In the genomic region with DNA sequence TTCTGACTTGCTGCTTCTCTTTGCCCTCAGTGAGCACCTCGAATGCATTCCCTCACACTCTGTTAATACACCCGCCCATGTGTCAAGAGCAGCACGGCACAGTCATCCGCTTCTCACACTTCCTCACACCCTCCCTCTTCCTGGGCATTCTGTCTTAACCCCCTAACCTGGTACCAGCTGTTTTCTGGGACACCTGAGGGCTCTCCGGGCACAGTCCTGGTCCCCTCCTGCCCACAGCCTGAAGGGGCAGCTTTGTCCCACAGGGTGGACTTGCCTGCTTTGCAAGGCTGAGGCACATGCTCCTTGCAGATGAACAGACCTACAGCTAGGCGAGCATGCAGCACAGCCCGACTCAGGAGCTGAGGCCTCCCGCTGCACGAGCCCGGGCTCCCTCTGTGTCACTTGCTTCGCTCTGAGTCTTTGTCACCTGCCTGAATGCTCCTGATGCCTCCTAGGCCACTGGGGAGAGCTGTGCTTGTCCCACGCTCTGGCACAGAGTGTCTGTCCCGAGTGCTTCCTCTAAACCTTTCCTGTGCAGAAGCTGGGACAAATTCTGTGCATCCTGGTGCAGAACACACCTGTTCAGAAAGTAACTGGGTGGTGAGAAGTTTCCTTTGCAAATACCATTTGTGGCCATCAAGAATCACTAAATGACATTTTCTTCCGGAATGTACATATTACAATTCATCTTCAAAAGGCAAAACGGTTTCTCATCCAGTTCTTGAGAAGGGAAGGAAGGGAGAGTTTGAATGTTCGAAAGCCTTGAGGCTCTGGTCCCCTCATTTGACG, we compare ENCODE assay signal across 8 cellular contexts. TPM values are rescaled to one million over a fixed set of nuclear protein-coding genes. Genes with fewer than 3 reads are reported as not detected.
A peak's percentile ranks its signal among the peaks of the same experiment; 100 is the strongest.
DNase-seq lines count a peak whose midpoint lies in the region; ATAC-seq and TF ChIP-seq lines count a peak whose summit lies in the region.

No MANE protein-coding gene starts in this region.

- H3K27ac ChIP-seq in SJSA1 = peak overlapping the region; percentile 32

- no peaks in the 10 kb centered on the region for H3K27me3 ChIP-seq in SJSA1 (replicated peaks)

- peak; percentile 32 for ATAC-seq in GM21529 (IDR thresholded peaks at IDR 0.05; ENCODE audit: unreplicated experiment)
- no peak for ATAC-seq in GM21528 (IDR thresholded peaks at IDR 0.05; ENCODE audit: low FRiP score, unreplicated experiment)

- peak; percentile 53 for DNase-seq in CD1c-positive myeloid dendritic cell (ENCODE audit: extremely low spot score)
- DNase-seq in SJSA1 (ENCODE audit: low read depth in 1 of 2, low spot score in 2 of 2) = peak; percentile 46
- peak; percentile 13 to 78 for DNase-seq in lower leg skin (ENCODE audit: low spot score in 2 of 2)
- no peak for DNase-seq in NCI-H1694 (lab: John Stamatoyannopoulos, UW)
- DNase-seq in stimulated activated CD4-positive, alpha-beta T cell treated with anti-CD3 and anti-CD28 coated beads, Interleukin-2, amount 100 ng/mL, for 48 hours = no peak
- no peak for DNase-seq in NCI-H1092 treated with DMSO at 0.1 percent for 48 hours (lab: John Stamatoyannopoulos, UW)

- H3K4me1 ChIP-seq in SJSA1 (replicated peaks) = peaks cover 52% of the 10 kb centered on the region

- H3K4me3 ChIP-seq in SJSA1 (no peak overlapping the region), lower leg skin (ENCODE audit: low read depth, poor library complexity, severe bottlenecking) (no peak overlapping the region)

- WGBS in lower leg skin, 2 donors = 69 to 73% methylated on average over 17 of the region's 17 CpGs

- intact Hi-C loops in lower leg skin (cut with DNase I; ENCODE audit: low total_unique reads) = no loop called here

- no peak for TF ChIP-seq POLR2A in lower leg skin (IDR thresholded peaks at IDR 0.05)

- peaks cover 16% of the 10 kb centered on the region for H3K36me3 ChIP-seq in SJSA1

- TF ChIP-seq CTCF in lower leg skin (IDR thresholded peaks at IDR 0.05) = no peak

- H3K9me3 ChIP-seq in SJSA1 (replicated peaks) = no peaks in the 10 kb centered on the region

RNA-seq across cellular contexts. Expression of gene AHRR, which starts 47.8 kb away (rescaled TPM):
- total RNA-seq in SJSA1 (2014; rRNA removed; shearing (Covaris generic)) = 17.8 and 22.6 TPM in 2 replicates
- total RNA-seq in lower leg skin = 10 to 100 TPM in 1 of 4 donors, 1 to 10 TPM in 3; 3.6 to 19.6 (median 6.0) TPM

Comparison
In these comparisons a context has a peak if more than half of its experiments do, and no peak if none do; other contexts are left out.
1. DNase-seq: peak in CD1c-positive myeloid dendritic cell (single experiment), SJSA1 (2 of 2) and lower leg skin (2 of 2); none in NCI-H1694 (single experiment), stimulated activated CD4-positive, alpha-beta T cell treated with anti-CD3 and anti-CD28 coated beads, Interleukin-2, amount 100 ng/mL, for 48 hours (0 of 2) and NCI-H1092 treated with DMSO at 0.1 percent for 48 hours (single experiment).